1 cellular context compared by ENCODE assay signal in genomic region chr12:3802721-3803120, GRCh38.
TF ChIP-seq lines count a peak whose summit lies in the region.

No MANE protein-coding gene starts in this region.

TF ChIP-seq in HepG2, 621 proteins besides CTCF, POLR2A, EP300 and RAD21:
- TF ChIP-seq TOPORS (CRISPR knock-in tag; IDR thresholded peaks at IDR 0.05), result no peak
- TF ChIP-seq ZNF570 (CRISPR knock-in tag; IDR thresholded peaks at IDR 0.05; ENCODE audit: borderline replicate concordance), result no peak
- no peak for TF ChIP-seq ZNF280B (CRISPR knock-in tag; IDR thresholded peaks at IDR 0.05; ENCODE audit: borderline replicate concordance)
- no peak for TF ChIP-seq ZNF276 (CRISPR knock-in tag; IDR thresholded peaks at IDR 0.05; ENCODE audit: low read depth)
- TF ChIP-seq ZNF275 (CRISPR knock-in tag; IDR thresholded peaks at IDR 0.05; ENCODE audit: borderline replicate concordance), result no peak
TF ChIP-seq in HepG2: peak in this region for 0.
